Comparison of ENCODE assay signal across 33 cellular contexts in genomic region chr7:41590951-41591350, GRCh38.
"Had no signal": no experiment of that assay in that cellular context is flagged by ENCODE, and none has a peak within 500 bp of the region (broad histone marks: within the 10 kb centered on the region; RNA-seq: fewer than 3 reads in every experiment).

No MANE protein-coding gene starts in this region.

- DNase-seq: activated B cell treated with CpG ODN at 0.5 μM for 24 hours; activated CD4-positive, alpha-beta memory T cell treated with anti-CD3 and anti-CD28 coated beads for 36 hours; activated CD4-positive, alpha-beta T cell treated with anti-CD3 and anti-CD28 coated beads for 4 hours; activated CD4-positive, alpha-beta T cell treated with anti-CD3 and anti-CD28 coated beads, Interleukin-2, amount 10 ng/mL, durations not matched to agents 24 days and 14 days; activated CD4-positive, alpha-beta T cell treated with anti-CD3 and anti-CD28 coated beads, Interleukin-2, amount 50 U/mL, for 1 hour; activated CD4-positive, alpha-beta T cell treated with anti-CD3 and anti-CD28 coated beads, Interleukin-2, amount 50 U/mL, for 4 hours; activated CD4-positive, CD25-positive, alpha-beta regulatory T cell treated with anti-CD3 and anti-CD28 coated beads, Interleukin-2, amount 50 U/mL, for 72 hours; activated CD8-positive, alpha-beta memory T cell treated with anti-CD3 and anti-CD28 coated beads, Interleukin-2, amount 50 U/mL, for 4 hours; activated CD8-positive, alpha-beta T cell treated with anti-CD3 and anti-CD28 coated beads for 36 hours; activated effector memory CD4-positive, alpha-beta T cell treated with anti-CD3 and anti-CD28 coated beads, Interleukin-2, amount 50 U/mL, for 16 hours; activated gamma-delta T cell treated with Interleukin-2 at 50 U/mL for 16 hours; activated naive CD4-positive, alpha-beta T cell; activated naive CD4-positive, alpha-beta T cell treated with anti-CD3 and anti-CD28 coated beads for 36 hours; activated naive CD4-positive, alpha-beta T cell treated with anti-CD3 and anti-CD28 coated beads, Interleukin-2, amount 50 U/mL, for 16 hours; activated naive CD8-positive, alpha-beta T cell treated with anti-CD3 and anti-CD28 coated beads for 36 hours; activated T-cell treated with anti-CD3 and anti-CD28 coated beads for 4 hours; activated T-cell treated with anti-CD3 and anti-CD28 coated beads, Interleukin-2, amount 50 U/mL, for 1 hour; activated T-cell treated with anti-CD3 and anti-CD28 coated beads, Interleukin-2, amount 50 U/mL, for 4 hours; activated T-cell treated with anti-CD3 and anti-CD28 coated beads, Interleukin-2, amount 50 U/mL, for 72 hours; adrenal gland; amniotic stem cell; aorta; body of pancreas; brain microvascular endothelial cell; central memory CD4-positive, alpha-beta T cell; SW 1271; T-helper 1 cell; T-helper 2 cell; T-helper 9 cell had no signal

- ATAC-seq: activated CD8-positive, alpha-beta T cell treated with anti-CD3 and anti-CD28 coated beads for 36 hours; activated naive CD4-positive, alpha-beta T cell treated with anti-CD3 and anti-CD28 coated beads, Interleukin-2, amount 50 U/mL, for 72 hours; activated T-cell treated with anti-CD3 and anti-CD28 coated beads, Interleukin-2, amount 50 U/mL, for 4 hours; activated T-cell treated with anti-CD3 and anti-CD28 coated beads, Interleukin-2, amount 50 U/mL, for 72 hours; activated T-helper 17 cell treated with anti-CD3 and anti-CD28 coated beads, Interleukin-2, amount 50 U/mL, for 72 hours; body of pancreas had no signal

- H3K27ac ChIP-seq: adrenal gland, body of pancreas, brain microvascular endothelial cell, VCaP had no signal

- FAIRE-seq: TTC549 had no signal

- H3K4me3 ChIP-seq: adrenal gland, body of pancreas had no signal

- H3K27me3 ChIP-seq: adrenal gland, body of pancreas, brain microvascular endothelial cell had no signal

- H3K4me1 ChIP-seq: adrenal gland, body of pancreas had no signal

- H3K36me3 ChIP-seq: adrenal gland, brain microvascular endothelial cell had no signal

- H3K9me3 ChIP-seq: adrenal gland, body of pancreas had no signal
